ENCODE assay signal across 1 cellular context in the genomic region with DNA sequence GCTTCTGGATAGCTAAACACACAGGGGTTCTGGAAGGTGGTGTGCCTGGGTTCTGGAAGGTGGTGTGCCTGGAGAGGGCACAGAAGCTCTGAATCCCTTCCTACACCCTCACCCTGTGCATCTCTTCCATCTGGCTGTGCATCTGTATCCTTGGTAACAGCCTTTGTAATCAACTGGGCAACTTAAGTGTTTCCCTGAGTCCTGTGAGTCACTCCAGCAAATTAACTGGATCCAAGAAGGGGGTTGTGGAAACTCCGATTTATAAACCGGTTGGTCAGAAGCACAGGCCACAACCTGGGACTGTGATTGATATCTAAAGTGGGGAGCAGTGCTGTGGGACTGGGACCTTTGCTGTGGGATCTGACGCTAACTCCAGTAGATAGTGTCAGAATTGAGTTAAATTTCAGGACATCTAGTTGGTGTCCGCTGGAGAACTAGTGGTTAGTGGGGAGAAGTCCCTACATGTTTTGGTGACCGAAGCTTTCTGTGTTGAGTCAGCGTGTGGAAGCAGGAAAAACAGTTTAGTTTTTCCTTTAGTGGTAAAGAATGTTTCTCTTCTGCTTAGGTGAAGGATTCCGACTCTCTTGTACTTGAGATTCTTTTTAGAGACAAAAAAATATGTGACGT.
TF ChIP-seq lines count a peak whose summit lies in the region.

No MANE protein-coding gene starts in this region.

TF ChIP-seq in H1, 55 proteins besides CTCF, POLR2A, EP300 and RAD21 (continued from another document):
- TF ChIP-seq SAP30 (IDR thresholded peaks at IDR 0.05; ENCODE audit: insufficient read depth, insufficient replicate concordance, low read length) (no peak), POU5F1 (IDR thresholded peaks at IDR 0.05; ENCODE audit: low read depth, low read length) (no peak), GABPA (IDR thresholded peaks at IDR 0.05; ENCODE audit: borderline replicate concordance, insufficient read depth, low read length) (no peak), RNF2 (IDR thresholded peaks at IDR 0.05; ENCODE audit: borderline replicate concordance, low read depth, low read length, missing control alignments, poor library complexity, severe bottlenecking) (no peak), BCL11A (IDR thresholded peaks at IDR 0.05; ENCODE audit: low read depth in 2 of 2, low read length in 2 of 2) (no peak), TAF1 (IDR thresholded peaks at IDR 0.05; ENCODE audit: low read depth, low read length) (no peak), CHD1 (IDR thresholded peaks at IDR 0.05; ENCODE audit: low read depth, low read length) (no peak), RFX5 (IDR thresholded peaks at IDR 0.05; ENCODE audit: borderline replicate concordance, low read depth, low read length) (no peak), KDM5A (IDR thresholded peaks at IDR 0.05; ENCODE audit: low read length) (no peak), TAF7 (optimal IDR thresholded peaks at IDR 0.05; ENCODE audit: borderline replicate concordance, low read depth, low read length) (no peak), POLR2AphosphoS5 (IDR thresholded peaks at IDR 0.05; ENCODE audit: low read depth, low read length) (no peak), CTBP2 (IDR thresholded peaks at IDR 0.05; ENCODE audit: borderline replicate concordance, insufficient read depth, insufficient read length, low read length) (no peak), FOSL1 (IDR thresholded peaks at IDR 0.05; ENCODE audit: insufficient read depth, low read depth, low read length) (no peak), SIX5 (IDR thresholded peaks at IDR 0.05; ENCODE audit: low read depth, low read length) (no peak), SP1 (IDR thresholded peaks at IDR 0.05; ENCODE audit: low read depth, low read length) (no peak)
- TF ChIP-seq, protein P1, sequence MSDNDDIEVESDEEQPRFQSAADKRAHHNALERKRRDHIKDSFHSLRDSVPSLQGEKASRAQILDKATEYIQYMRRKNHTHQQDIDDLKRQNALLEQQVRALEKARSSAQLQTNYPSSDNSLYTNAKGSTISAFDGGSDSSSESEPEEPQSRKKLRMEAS (IDR thresholded peaks at IDR 0.05) = no peak
TF ChIP-seq in H1: peak in this region for 0.
